ENCODE assay signal across 13 cellular contexts in genomic region chr20:32362924-32363364, GRCh38. TPM values are rescaled to one million over a fixed set of nuclear protein-coding genes. Genes with fewer than 3 reads are reported as not detected.
DNase-seq lines count a peak whose midpoint lies in the region; ATAC-seq and TF ChIP-seq lines count a peak whose summit lies in the region.
"Had no signal": no experiment of that assay in that cellular context is flagged by ENCODE, and none has a peak within 500 bp of the region (broad histone marks: within the 10 kb centered on the region; RNA-seq: fewer than 3 reads in every experiment).

No MANE protein-coding gene starts in this region.

- H3K36me3 Mint-ChIP-seq in activated CD4-positive, alpha-beta T cell treated with anti-CD3 and anti-CD28 coated beads, Interleukin-2, amount 10 ng/mL, durations not matched to agents 7 days and 5 days (ENCODE audit: low read depth): peaks cover 30% of the 10 kb centered on the region
- H3K36me3 Mint-ChIP-seq in T-cell (peaks cover 6% of the 10 kb centered on the region), endodermal cell (ENCODE audit: low read depth) (peaks cover 22% of the 10 kb centered on the region)
- H3K36me3 Mint-ChIP-seq in stimulated activated effector memory CD8-positive, alpha-beta T cell treated with anti-CD3 and anti-CD28 coated beads, Interleukin-12 subunit alpha, Interleukin-12 subunit beta, amount 100 ng/mL, for 72 hours: peaks cover 87% of the 10 kb centered on the region

- no peaks in the 10 kb centered on the region for H3K9me3 ChIP-seq in endodermal cell (ENCODE audit: control insufficient read depth, low read length)
- H3K9me3 ChIP-seq: SJSA1 had no signal

- H3K27me3 ChIP-seq in endodermal cell (ENCODE audit: control insufficient read depth, insufficient read depth, low read length, poor library complexity, severe bottlenecking): no peaks in the 10 kb centered on the region
- H3K27me3 ChIP-seq: brain microvascular endothelial cell, SJSA1 had no signal

- CTCF ChIA-PET in activated CD4-positive, alpha-beta T cell treated with anti-CD3 and anti-CD28 coated beads, Interleukin-2, amount 10 ng/mL, durations not matched to agents 7 days and 5 days (lab: Charles Lee): interaction anchor here (1.1 kb wide), 1 partner anchor 117 kb away, joined by 3 read pairs; no protein-coding TSS in a partner anchor
- CTCF ChIA-PET in T-cell (lab: Charles Lee): interaction anchor here in 1 of 2 donors (1.0 kb wide), 1 partner anchor 18 kb away, joined by 3 read pairs; no protein-coding TSS in a partner anchor

- H3K4me1 Mint-ChIP-seq in activated CD4-positive, alpha-beta T cell treated with anti-CD3 and anti-CD28 coated beads, Interleukin-2, amount 10 ng/mL, durations not matched to agents 7 days and 5 days: peaks cover 76% of the 10 kb centered on the region
- H3K4me1 Mint-ChIP-seq in T-cell (peaks cover 79 to 88% (median 83%) of the 10 kb centered on the region in 3 donors), endodermal cell (peaks cover 11% of the 10 kb centered on the region)
- H3K4me1 Mint-ChIP-seq in stimulated activated effector memory CD8-positive, alpha-beta T cell treated with anti-CD3 and anti-CD28 coated beads, Interleukin-12 subunit alpha, Interleukin-12 subunit beta, amount 100 ng/mL, for 72 hours: peaks cover 83% of the 10 kb centered on the region

- no peak overlapping the region for H3K27ac ChIP-seq in endodermal cell (ENCODE audit: low read depth, low read length)
- H3K27ac ChIP-seq: brain microvascular endothelial cell, SJSA1 had no signal

- H3K4me3 ChIP-seq in endodermal cell (ENCODE audit: low read length): no peak overlapping the region
- H3K4me3 ChIP-seq: SJSA1 had no signal

- H3K4me3 Mint-ChIP-seq in activated CD4-positive, alpha-beta T cell treated with anti-CD3 and anti-CD28 coated beads, Interleukin-2, amount 10 ng/mL, durations not matched to agents 7 days and 5 days: no peak overlapping the region
- H3K4me3 Mint-ChIP-seq in T-cell (peak overlapping the region in 2 of 3 donors; percentile 89 to 92), endodermal cell (no peak overlapping the region)
- peak overlapping the region; percentile 91 for H3K4me3 Mint-ChIP-seq in stimulated activated effector memory CD8-positive, alpha-beta T cell treated with anti-CD3 and anti-CD28 coated beads, Interleukin-12 subunit alpha, Interleukin-12 subunit beta, amount 100 ng/mL, for 72 hours

- no peaks in the 10 kb centered on the region for H3K9me3 Mint-ChIP-seq in activated CD4-positive, alpha-beta T cell treated with anti-CD3 and anti-CD28 coated beads, Interleukin-2, amount 10 ng/mL, durations not matched to agents 7 days and 5 days
- no peaks in the 10 kb centered on the region for H3K9me3 Mint-ChIP-seq in T-cell
- H3K9me3 Mint-ChIP-seq in stimulated activated effector memory CD8-positive, alpha-beta T cell treated with anti-CD3 and anti-CD28 coated beads, Interleukin-12 subunit alpha, Interleukin-12 subunit beta, amount 100 ng/mL, for 72 hours: no peaks in the 10 kb centered on the region
- no peaks in the 10 kb centered on the region for H3K9me3 Mint-ChIP-seq in endodermal cell

- no peak for ATAC-seq in T-cell (replicated peaks in 1 of 4)
- no peak for ATAC-seq in stimulated activated effector memory CD8-positive, alpha-beta T cell treated with anti-CD3 and anti-CD28 coated beads, Interleukin-12 subunit alpha, Interleukin-12 subunit beta, amount 100 ng/mL, for 72 hours

- DNase-seq in activated CD4-positive, alpha-beta T cell treated with anti-CD3 and anti-CD28 coated beads, Interleukin-2, amount 10 ng/mL, durations not matched to agents 7 days and 5 days: no peak
- DNase-seq in activated CD4-positive, alpha-beta T cell treated with anti-CD3 and anti-CD28 coated beads for 4 hours: no peak
- DNase-seq in T-cell: no peak
- DNase-seq in fibroblast of peridontal ligament (ENCODE audit: extremely low read depth): peak; percentile 12
- no peak for DNase-seq in stimulated activated effector memory CD8-positive, alpha-beta T cell treated with anti-CD3 and anti-CD28 coated beads, Interleukin-12 subunit alpha, Interleukin-12 subunit beta, amount 100 ng/mL, for 72 hours (ENCODE audit: low spot score in 2 of 2)
- no peak for DNase-seq in endodermal cell
- DNase-seq in stimulated activated CD4-positive, alpha-beta T cell treated with anti-CD3 and anti-CD28 coated beads, Interleukin-12 subunit alpha, Interleukin-12 subunit beta, amount 100 ng/mL, for 4 hours: no peak
- no peak for DNase-seq in NCI-H146 (lab: John Stamatoyannopoulos, UW)
- DNase-seq: brain microvascular endothelial cell; EL; NCI-H1105 treated with DMSO at 0.1 percent for 48 hours; stimulated activated naive CD4-positive, alpha-beta T cell treated with Interleukin-2 at 50 U/mL for 16 hours had no signal

- no peaks in the 10 kb centered on the region for H3K4me1 ChIP-seq in endodermal cell (ENCODE audit: control insufficient read depth, insufficient read depth, low read length)

- no peak for TF ChIP-seq CTCF in endodermal cell (conservative IDR thresholded peaks at IDR 0.05)

- peaks cover 13% of the 10 kb centered on the region for H3K36me3 ChIP-seq in endodermal cell (ENCODE audit: control insufficient read depth, insufficient read depth, low read length)

- 100% methylated on average over 2 of the region's 2 CpGs; no CpG with 5 or more reads in 1 of the 2 experiments for WGBS in endodermal cell (ENCODE audit: insufficient coverage in 1 of 2, insufficient read length in 1 of 2), 2 experiments

- H3K9ac ChIP-seq in endodermal cell (ENCODE audit: extremely low read depth, low read length, poor library complexity, severe bottlenecking): no peak overlapping the region

- POLR2A ChIA-PET in activated CD4-positive, alpha-beta T cell treated with anti-CD3 and anti-CD28 coated beads, Interleukin-2, amount 10 ng/mL, durations not matched to agents 7 days and 5 days (lab: Charles Lee): no interaction called here
- POLR2A ChIA-PET in T-cell (lab: Charles Lee): interaction anchor here in 1 of 2 donors (1.0 kb wide), 1 partner anchor 23 kb away, joined by 3 read pairs; no protein-coding TSS in a partner anchor

- H3K27ac Mint-ChIP-seq in activated CD4-positive, alpha-beta T cell treated with anti-CD3 and anti-CD28 coated beads, Interleukin-2, amount 10 ng/mL, durations not matched to agents 7 days and 5 days: peak overlapping the region; percentile 36
- H3K27ac Mint-ChIP-seq in T-cell (peak overlapping the region; percentile 84 to 88), endodermal cell (no peak overlapping the region)
- peak overlapping the region; percentile 30 for H3K27ac Mint-ChIP-seq in stimulated activated effector memory CD8-positive, alpha-beta T cell treated with anti-CD3 and anti-CD28 coated beads, Interleukin-12 subunit alpha, Interleukin-12 subunit beta, amount 100 ng/mL, for 72 hours

- H3K27me3 Mint-ChIP-seq in activated CD4-positive, alpha-beta T cell treated with anti-CD3 and anti-CD28 coated beads, Interleukin-2, amount 10 ng/mL, durations not matched to agents 7 days and 5 days: no peaks in the 10 kb centered on the region
- H3K27me3 Mint-ChIP-seq in T-cell (no peaks in the 10 kb centered on the region), endodermal cell (ENCODE audit: insufficient read depth) (peaks cover 48% of the 10 kb centered on the region)

RNA-seq across cellular contexts. Expression of gene ASXL1, which starts 4.8 kb away (rescaled TPM):
- 100 to 1,000 TPM; 110 TPM for total RNA-seq in activated CD4-positive, alpha-beta T cell treated with anti-CD3 and anti-CD28 coated beads, Interleukin-2, amount 10 ng/mL, durations not matched to agents 7 days and 5 days
- total RNA-seq in T-cell: 100 to 1,000 TPM; 122 to 204 (median 137) TPM
- 10 to 100 TPM; 88.9 to 98.6 TPM for total RNA-seq in endodermal cell
- polyA plus RNA-seq in endodermal cell (2013, experiment 1 of 2): 72.1 TPM
- 63.8 TPM for polyA plus RNA-seq in endodermal cell (2013, experiment 2 of 2)

Comparison
In these comparisons a context has a peak if more than half of its experiments do, and no peak if none do; other contexts are left out.
1. H3K4me3 Mint-ChIP-seq: peak in T-cell (2 of 3) and stimulated activated effector memory CD8-positive, alpha-beta T cell treated with anti-CD3 and anti-CD28 coated beads, Interleukin-12 subunit alpha, Interleukin-12 subunit beta, amount 100 ng/mL, for 72 hours (single experiment); none in activated CD4-positive, alpha-beta T cell treated with anti-CD3 and anti-CD28 coated beads, Interleukin-2, amount 10 ng/mL, durations not matched to agents 7 days and 5 days (single experiment) and endodermal cell (single experiment).